ENCODE assay signal across 15 cellular contexts in genomic region chr12:27208414-27208750, GRCh38. TPM values are rescaled to one million over a fixed set of nuclear protein-coding genes. Genes with fewer than 3 reads are reported as not detected.
DNase-seq lines count a peak whose midpoint lies in the region; ATAC-seq and TF ChIP-seq lines count a peak whose summit lies in the region.
"Had no signal": no experiment of that assay in that cellular context is flagged by ENCODE, and none has a peak within 500 bp of the region (broad histone marks: within the 10 kb centered on the region; RNA-seq: fewer than 3 reads in every experiment).

No MANE protein-coding gene starts in this region.

- intact Hi-C loops in activated CD4-positive, alpha-beta T cell treated with anti-CD3 and anti-CD28 coated beads for 36 hours (cut with DNase I, micrococcal nuclease): loop anchor here (1.0 to 10.0 kb wide), 5 partner anchors 12 to 464 kb away; partner anchors contain the start of gene STK38L (in 1 of the 2)
- intact Hi-C loops in MCF 10A (cut with micrococcal nuclease): no loop called here

- peaks cover 25% of the 10 kb centered on the region for H3K4me1 Mint-ChIP-seq in activated CD4-positive, alpha-beta T cell treated with anti-CD3 and anti-CD28 coated beads for 36 hours
- peaks cover 8% of the 10 kb centered on the region for H3K4me1 Mint-ChIP-seq in activated CD4-positive, alpha-beta T cell treated with anti-CD3 and anti-CD28 coated beads, Interleukin-2, amount 10 ng/mL, durations not matched to agents 7 days and 5 days
- H3K4me1 Mint-ChIP-seq in stimulated activated memory B cell treated with anti-CD40 and anti-IgM and Interleukin-4, amounts not matched to agents 10 μg/mL and 1 μg/mL and 100 μg/mL, for 72 hours: peaks cover 21% of the 10 kb centered on the region
- H3K4me1 Mint-ChIP-seq in MCF 10A (ENCODE audit: insufficient read depth, unreplicated experiment) (no peaks in the 10 kb centered on the region), osteocyte (ENCODE audit: unreplicated experiment) (no peaks in the 10 kb centered on the region)
- H3K4me1 Mint-ChIP-seq: T-cell had no signal

- H3K4me3 Mint-ChIP-seq in activated CD4-positive, alpha-beta T cell treated with anti-CD3 and anti-CD28 coated beads for 36 hours: no peak overlapping the region
- no peak overlapping the region for H3K4me3 Mint-ChIP-seq in activated CD4-positive, alpha-beta T cell treated with anti-CD3 and anti-CD28 coated beads, Interleukin-2, amount 10 ng/mL, durations not matched to agents 7 days and 5 days
- no peak overlapping the region for H3K4me3 Mint-ChIP-seq in stimulated activated memory B cell treated with anti-CD40 and anti-IgM and Interleukin-4, amounts not matched to agents 10 μg/mL and 1 μg/mL and 100 μg/mL, for 72 hours
- H3K4me3 Mint-ChIP-seq in MCF 10A (ENCODE audit: unreplicated experiment) (no peak overlapping the region), osteocyte (ENCODE audit: unreplicated experiment) (no peak overlapping the region)
- H3K4me3 Mint-ChIP-seq: activated naive CD8-positive, alpha-beta T cell treated with anti-CD3 and anti-CD28 coated beads, Interleukin-2, amount 10 ng/mL, durations not matched to agents 7 days and 5 days; T-cell had no signal

- H3K27me3 Mint-ChIP-seq in activated CD4-positive, alpha-beta T cell treated with anti-CD3 and anti-CD28 coated beads for 36 hours: no peaks in the 10 kb centered on the region
- no peaks in the 10 kb centered on the region for H3K27me3 Mint-ChIP-seq in activated CD4-positive, alpha-beta T cell treated with anti-CD3 and anti-CD28 coated beads, Interleukin-2, amount 10 ng/mL, durations not matched to agents 7 days and 5 days
- H3K27me3 Mint-ChIP-seq in stimulated activated memory B cell treated with anti-CD40 and anti-IgM and Interleukin-4, amounts not matched to agents 10 μg/mL and 1 μg/mL and 100 μg/mL, for 72 hours: no peaks in the 10 kb centered on the region
- H3K27me3 Mint-ChIP-seq in MCF 10A (ENCODE audit: insufficient read depth, unreplicated experiment): no peaks in the 10 kb centered on the region
- no peaks in the 10 kb centered on the region for H3K27me3 Mint-ChIP-seq in osteocyte (ENCODE audit: unreplicated experiment)
- H3K27me3 Mint-ChIP-seq: activated naive CD8-positive, alpha-beta T cell treated with anti-CD3 and anti-CD28 coated beads, Interleukin-2, amount 10 ng/mL, durations not matched to agents 7 days and 5 days; T-cell had no signal

- peak overlapping the region; percentile 31 for H3K27ac Mint-ChIP-seq in activated CD4-positive, alpha-beta T cell treated with anti-CD3 and anti-CD28 coated beads for 36 hours
- no peak overlapping the region for H3K27ac Mint-ChIP-seq in activated CD4-positive, alpha-beta T cell treated with anti-CD3 and anti-CD28 coated beads, Interleukin-2, amount 10 ng/mL, durations not matched to agents 7 days and 5 days
- peak overlapping the region; percentile 76 for H3K27ac Mint-ChIP-seq in stimulated activated memory B cell treated with anti-CD40 and anti-IgM and Interleukin-4, amounts not matched to agents 10 μg/mL and 1 μg/mL and 100 μg/mL, for 72 hours
- H3K27ac Mint-ChIP-seq in MCF 10A (ENCODE audit: low read depth, unreplicated experiment) (no peak overlapping the region), osteocyte (ENCODE audit: unreplicated experiment) (no peak overlapping the region)
- H3K27ac Mint-ChIP-seq: activated naive CD8-positive, alpha-beta T cell treated with anti-CD3 and anti-CD28 coated beads, Interleukin-2, amount 10 ng/mL, durations not matched to agents 7 days and 5 days; T-cell had no signal

- peak; percentile 9 for ATAC-seq in activated CD4-positive, alpha-beta T cell treated with anti-CD3 and anti-CD28 coated beads for 36 hours
- peak; percentile 24 for ATAC-seq in GM21723 (IDR thresholded peaks at IDR 0.05; ENCODE audit: unreplicated experiment)
- ATAC-seq in HG03108 (IDR thresholded peaks at IDR 0.05; ENCODE audit: unreplicated experiment): peak; percentile 13
- peak; percentile 46 for ATAC-seq in stimulated activated memory B cell treated with anti-CD40 and anti-IgM and Interleukin-4, amounts not matched to agents 10 μg/mL and 1 μg/mL and 100 μg/mL, for 72 hours
- ATAC-seq: Panc1, T-cell had no signal

- no peak for DNase-seq in activated CD4-positive, alpha-beta T cell treated with anti-CD3 and anti-CD28 coated beads for 36 hours
- no peak for DNase-seq in activated CD4-positive, alpha-beta T cell treated with anti-CD3 and anti-CD28 coated beads, Interleukin-2, amount 10 ng/mL, durations not matched to agents 7 days and 5 days
- no peak for DNase-seq in MCF 10A (ENCODE audit: unreplicated experiment)
- no peak for DNase-seq in osteocyte (ENCODE audit: extremely low spot score, unreplicated experiment)
- no peak for DNase-seq in NCI-H345 (lab: John Stamatoyannopoulos, UW)
- DNase-seq: activated naive CD8-positive, alpha-beta T cell treated with anti-CD3 and anti-CD28 coated beads, Interleukin-2, amount 10 ng/mL, durations not matched to agents 7 days and 5 days; COR-L47; NCI-H1694 treated with DMSO at 0.1 percent for 48 hours; NCI-H524 treated with DMSO at 0.1 percent for 48 hours; T-cell; testis had no signal

- BruUV-seq in MCF 10A (replicated peaks; lab: Mats Ljungman, UMichigan): no TSS peak

- no peak for TF ChIP-seq CTCF in MCF 10A (IDR thresholded peaks at IDR 0.05; ENCODE audit: unreplicated experiment)
- TF ChIP-seq CTCF in osteocyte (IDR thresholded peaks at IDR 0.05): no peak

- H3K36me3 Mint-ChIP-seq in activated CD4-positive, alpha-beta T cell treated with anti-CD3 and anti-CD28 coated beads for 36 hours (ENCODE audit: low read depth): peaks cover 5% of the 10 kb centered on the region
- peaks cover 2% of the 10 kb centered on the region for H3K36me3 Mint-ChIP-seq in activated CD4-positive, alpha-beta T cell treated with anti-CD3 and anti-CD28 coated beads, Interleukin-2, amount 10 ng/mL, durations not matched to agents 7 days and 5 days (ENCODE audit: low read depth)
- H3K36me3 Mint-ChIP-seq in stimulated activated memory B cell treated with anti-CD40 and anti-IgM and Interleukin-4, amounts not matched to agents 10 μg/mL and 1 μg/mL and 100 μg/mL, for 72 hours: peaks cover 13% of the 10 kb centered on the region
- no peaks in the 10 kb centered on the region for H3K36me3 Mint-ChIP-seq in MCF 10A (ENCODE audit: insufficient read depth, unreplicated experiment)
- no peaks in the 10 kb centered on the region for H3K36me3 Mint-ChIP-seq in osteocyte (ENCODE audit: unreplicated experiment)
- H3K36me3 Mint-ChIP-seq: T-cell had no signal

- POLR2A ChIA-PET in activated CD4-positive, alpha-beta T cell treated with anti-CD3 and anti-CD28 coated beads for 36 hours (lab: Charles Lee): interaction anchor here (1.2 kb wide), 1 partner anchor 29 kb away, joined by 4 read pairs; no protein-coding TSS in a partner anchor
- POLR2A ChIA-PET in activated CD4-positive, alpha-beta T cell treated with anti-CD3 and anti-CD28 coated beads, Interleukin-2, amount 10 ng/mL, durations not matched to agents 7 days and 5 days (lab: Charles Lee): interaction anchor here (0.6 kb wide), 1 partner anchor 31 kb away, joined by 3 read pairs; no protein-coding TSS in a partner anchor
- POLR2A ChIA-PET in MCF 10A (lab: Yijun Ruan, JAX): no interaction called here

- CTCF ChIA-PET in activated CD4-positive, alpha-beta T cell treated with anti-CD3 and anti-CD28 coated beads for 36 hours (lab: Charles Lee): interaction anchor here (0.8 to 1.1 kb wide), 4 partner anchors 8 to 98 kb away, joined by 3 to 5 read pairs (median 4); no protein-coding TSS in a partner anchor
- CTCF ChIA-PET in activated CD4-positive, alpha-beta T cell treated with anti-CD3 and anti-CD28 coated beads, Interleukin-2, amount 10 ng/mL, durations not matched to agents 7 days and 5 days (lab: Charles Lee): interaction anchor here (1.2 to 1.5 kb wide), 3 partner anchors 9 to 21 kb away, joined by 3 to 5 read pairs (median 5); no protein-coding TSS in a partner anchor
- CTCF ChIA-PET in MCF 10A (lab: Yijun Ruan, JAX): no interaction called here

- peaks cover 3% of the 10 kb centered on the region for H3K9me3 Mint-ChIP-seq in activated CD4-positive, alpha-beta T cell treated with anti-CD3 and anti-CD28 coated beads for 36 hours (ENCODE audit: low read depth)
- H3K9me3 Mint-ChIP-seq in activated CD4-positive, alpha-beta T cell treated with anti-CD3 and anti-CD28 coated beads, Interleukin-2, amount 10 ng/mL, durations not matched to agents 7 days and 5 days: peaks cover 4% of the 10 kb centered on the region
- H3K9me3 Mint-ChIP-seq in stimulated activated memory B cell treated with anti-CD40 and anti-IgM and Interleukin-4, amounts not matched to agents 10 μg/mL and 1 μg/mL and 100 μg/mL, for 72 hours: peaks cover 5% of the 10 kb centered on the region
- H3K9me3 Mint-ChIP-seq in MCF 10A (ENCODE audit: unreplicated experiment) (no peaks in the 10 kb centered on the region), osteocyte (ENCODE audit: unreplicated experiment) (peaks cover 4% of the 10 kb centered on the region)

RNA-seq across cellular contexts. Expression of gene STK38L, which starts 35.7 kb away (rescaled TPM):
- total RNA-seq in activated CD4-positive, alpha-beta T cell treated with anti-CD3 and anti-CD28 coated beads for 36 hours: 10 to 100 TPM; 24.9 to 30.4 TPM
- total RNA-seq in activated CD4-positive, alpha-beta T cell treated with anti-CD3 and anti-CD28 coated beads, Interleukin-2, amount 10 ng/mL, durations not matched to agents 7 days and 5 days: 10 to 100 TPM; 18.2 to 20.4 TPM
- 18.1 and 19.9 TPM in 2 replicates for total RNA-seq in MCF 10A (2022)
- total RNA-seq in osteocyte: 75.6 and 81.3 TPM in 2 replicates

Comparison
In these comparisons a context has a peak if more than half of its experiments do, and no peak if none do; other contexts are left out.
1. H3K27ac Mint-ChIP-seq: peak in activated CD4-positive, alpha-beta T cell treated with anti-CD3 and anti-CD28 coated beads for 36 hours (single experiment) and stimulated activated memory B cell treated with anti-CD40 and anti-IgM and Interleukin-4, amounts not matched to agents 10 μg/mL and 1 μg/mL and 100 μg/mL, for 72 hours (single experiment); none in activated CD4-positive, alpha-beta T cell treated with anti-CD3 and anti-CD28 coated beads, Interleukin-2, amount 10 ng/mL, durations not matched to agents 7 days and 5 days (single experiment), MCF 10A (single experiment) and osteocyte (single experiment).
2. Peak in every context shown above with its lines, with median percentiles within 50 percentile points of each other: ATAC-seq.